18 cellular contexts compared by ENCODE assay signal in genomic region chr4:7993671-7994070, GRCh38. TPM values are rescaled to one million over a fixed set of nuclear protein-coding genes. Genes with fewer than 3 reads are reported as not detected.
DNase-seq lines count a peak whose midpoint lies in the region; ATAC-seq and TF ChIP-seq lines count a peak whose summit lies in the region.
"Had no signal": no experiment of that assay in that cellular context is flagged by ENCODE, and none has a peak within 500 bp of the region (broad histone marks: within the 10 kb centered on the region; RNA-seq: fewer than 3 reads in every experiment).

No MANE protein-coding gene starts in this region.

- ATAC-seq in Right ventricle myocardium inferior = no peak
- no peak for ATAC-seq in left ventricle myocardium superior
- ATAC-seq in GM18909 (IDR thresholded peaks at IDR 0.05; ENCODE audit: poor library complexity, unreplicated experiment) = no peak
- ATAC-seq: A549; CD8-positive, alpha-beta T cell; GM12878 had no signal

- H2AFZ ChIP-seq in neuronal stem cell (ENCODE audit: low read length) = no peak overlapping the region

- no peaks in the 10 kb centered on the region for H3K79me1 ChIP-seq in neuronal stem cell (ENCODE audit: low read depth, low read length)

- WGBS in neuronal stem cell (ENCODE audit: extremely low coverage in 2 of 2, insufficient read length in 2 of 2, insufficient replicate concordance in 1 of 2), 2 donors = no CpG with 5 or more reads among the region's 6 CpGs

- H2AK5ac ChIP-seq in neuronal stem cell (ENCODE audit: low read depth, low read length) = no peak overlapping the region

- H3K27me3 ChIP-seq in BLaER1 (no peaks in the 10 kb centered on the region), WERI-Rb-1 (ENCODE audit: insufficient read depth, low read depth, severe bottlenecking) (no peaks in the 10 kb centered on the region), neuronal stem cell (ENCODE audit: control insufficient read depth in 3 of 3, insufficient read depth in 3 of 3, low read depth in 1 of 3, low read length in 3 of 3) (peaks cover 0 to 17% (median 0%) of the 10 kb centered on the region in 3 experiments)

- H2BK12ac ChIP-seq in neuronal stem cell (ENCODE audit: low read length) = no peak overlapping the region

- H3K14ac ChIP-seq in neuronal stem cell (ENCODE audit: low read length) = no peak overlapping the region

- peak overlapping the region; percentile 62; the same call in 1 of the 2 replicates for H3K4me2 ChIP-seq in BLaER1
- H3K4me2 ChIP-seq in neuronal stem cell (ENCODE audit: insufficient read depth, low read length, poor library complexity, severe bottlenecking) = no peak overlapping the region
- H3K4me2 ChIP-seq: A549 had no signal

- peaks cover 17% of the 10 kb centered on the region for H3K4me1 ChIP-seq in BLaER1
- peaks cover 0 to 3% of the 10 kb centered on the region in 2 donors for H3K4me1 ChIP-seq in neuronal stem cell (ENCODE audit: control insufficient read depth in 2 of 2, insufficient read depth in 1 of 2, low read depth in 1 of 2, low read length in 2 of 2)
- H3K4me1 ChIP-seq: Caco-2 had no signal

- no peak overlapping the region for H2BK120ac ChIP-seq in neuronal stem cell (ENCODE audit: low read depth, low read length)

- no peak overlapping the region for H4K8ac ChIP-seq in neuronal stem cell (ENCODE audit: low read depth, low read length)

- H3K9ac ChIP-seq in BLaER1 = no peak overlapping the region
- no peak overlapping the region for H3K9ac ChIP-seq in neuronal stem cell (ENCODE audit: low read depth, low read length, poor library complexity)

- H4K91ac ChIP-seq in neuronal stem cell (ENCODE audit: low read depth, low read length, poor library complexity) = no peak overlapping the region

- no peaks in the 10 kb centered on the region for H4K20me1 ChIP-seq in BLaER1

- H3K27ac ChIP-seq in BLaER1 = no peak overlapping the region
- H3K27ac ChIP-seq in WERI-Rb-1 = no peak overlapping the region
- no peak overlapping the region for H3K27ac ChIP-seq in neuronal stem cell (replicated peaks; ENCODE audit: low read length)
- H3K27ac ChIP-seq: 22Rv1, C4-2B had no signal

- H3K4me3 ChIP-seq in BLaER1 (no peak overlapping the region), WERI-Rb-1 (ENCODE audit: low read depth, low read length) (no peak overlapping the region), neuronal stem cell (ENCODE audit: low read length in 2 of 2) (no peak overlapping the region)
- H3K4me3 ChIP-seq: A549, GM12878 had no signal

- 0 out of 2 replicates have a peak, but pooled peaks have one; percentile 8 for TF ChIP-seq CTCF in WERI-Rb-1 (IDR thresholded peaks at IDR 0.05; ENCODE audit: low read depth, low read length)

- H3K23ac ChIP-seq in neuronal stem cell (ENCODE audit: low read depth, low read length, poor library complexity) = no peak overlapping the region

- H2BK5ac ChIP-seq in neuronal stem cell (ENCODE audit: low read length) = no peak overlapping the region

- peak; percentile 4 for DNase-seq in Right ventricle myocardium inferior (ENCODE audit: missing footprints)
- no peak for DNase-seq in left ventricle myocardium superior
- DNase-seq in WERI-Rb-1 = no peak
- DNase-seq in neuronal stem cell (ENCODE audit: low spot score) = no peak
- no peak for DNase-seq in NCI-H446 (lab: John Stamatoyannopoulos, UW)
- DNase-seq in SW480 (ENCODE audit: low spot score) = no peak
- DNase-seq: AML-193; Caco-2; Calu3; CD4-positive, alpha-beta T cell; CD8-positive, alpha-beta T cell; DMS79 treated with DMSO at 0.1 percent for 48 hours had no signal

- H3K9me3 ChIP-seq in BLaER1 = no peaks in the 10 kb centered on the region
- H3K9me3 ChIP-seq in WERI-Rb-1 (ENCODE audit: severe bottlenecking) = no peaks in the 10 kb centered on the region
- peaks cover 0 to 4% of the 10 kb centered on the region in 2 donors for H3K9me3 ChIP-seq in neuronal stem cell (replicated peaks in 1 of 2; ENCODE audit: control insufficient read depth in 2 of 2, insufficient read depth in 1 of 2, low read depth in 1 of 2, low read length in 2 of 2)
- H3K9me3 ChIP-seq: A549, Caco-2 had no signal

- no peak overlapping the region for H3K4ac ChIP-seq in neuronal stem cell (ENCODE audit: low read length)

- intact Hi-C loops in Right ventricle myocardium inferior (cut with DNase I) = no loop called here
- intact Hi-C loops in left ventricle myocardium superior (cut with micrococcal nuclease) = no loop called here

- H2BK15ac ChIP-seq in neuronal stem cell (ENCODE audit: low read length) = no peak overlapping the region

- no peaks in the 10 kb centered on the region for H3K36me3 ChIP-seq in BLaER1
- no peaks in the 10 kb centered on the region for H3K36me3 ChIP-seq in WERI-Rb-1
- no peaks in the 10 kb centered on the region for H3K36me3 ChIP-seq in neuronal stem cell (replicated peaks in 1 of 2; ENCODE audit: control insufficient read depth in 2 of 2, insufficient read depth in 2 of 2, low read length in 2 of 2)

- peak overlapping the region; percentile 44 for H3K18ac ChIP-seq in neuronal stem cell (ENCODE audit: low read length)

RNA-seq across cellular contexts. Expression of gene AFAP1, which starts 54.0 kb away (rescaled TPM):
- total RNA-seq in Right ventricle myocardium inferior (8.0 TPM), left ventricle myocardium superior (7.7 TPM)
- polyA plus RNA-seq in neuronal stem cell (2013, experiment 1 of 2) = 4.6 TPM
- polyA plus RNA-seq in neuronal stem cell (2013, experiment 2 of 2) = 4.6 TPM
